8 cellular contexts compared by ENCODE assay signal in genomic region chr13:21061077-21061945, GRCh38. TPM values are rescaled to one million over a fixed set of nuclear protein-coding genes. Genes with fewer than 3 reads are reported as not detected.
A peak's percentile ranks its signal among the peaks of the same experiment; 100 is the strongest.
DNase-seq lines count a peak whose midpoint lies in the region; ATAC-seq, FAIRE-seq and TF ChIP-seq lines count a peak whose summit lies in the region.

TSS of gene LATS2 (minus strand) at chr13:21061586. CDS start at chr13:21046026, 15,560 bp downstream.

- no peaks in the 10 kb centered on the region for H3K36me3 ChIP-seq in small intestine (ENCODE audit: control insufficient read depth in 2 of 2, insufficient read depth in 2 of 2, low read length in 2 of 2)

- in situ Hi-C loops in GM13976 (cut with MboI; ENCODE audit: low sequenced_read_pairs, unreplicated experiment): no loop called here

- H3K9me3 ChIP-seq in small intestine (ENCODE audit: control insufficient read depth, low read depth): no peaks in the 10 kb centered on the region

- no peaks in the 10 kb centered on the region for H3K4me1 ChIP-seq in small intestine (ENCODE audit: control insufficient read depth in 2 of 2, insufficient read depth in 1 of 2, low read depth in 1 of 2, low read length in 1 of 2)

- peak within 1 kb of the TSS; percentile 80 to 95 for H3K4me3 ChIP-seq in small intestine (ENCODE audit: low read depth in 1 of 2, low read length in 2 of 2)

- ATAC-seq in activated CD4-positive, CD25-positive, alpha-beta regulatory T cell treated with anti-CD3 and anti-CD28 coated beads, Interleukin-2, amount 50 U/mL, for 24 hours: peak; percentile 59 to 67

- DNase-seq in GM13976 (ENCODE audit: low spot score) (peak; percentile 91), HEK293T (ENCODE audit: extremely low spot score) (peak; percentile 80), MV-4-11 (lab: John Stamatoyannopoulos, UW) (peak; percentile 80), cerebellum (ENCODE audit: low spot score) (peak; percentile 66), iris pigment epithelial cell (ENCODE audit: low read depth) (peak; percentile 96), small intestine (peak; percentile 80), NCI-H1092 (lab: John Stamatoyannopoulos, UW) (no peak)

- WGBS in small intestine, 3 donors: 1% methylated on average over 47 to 92 of the region's 92 CpGs

- peaks cover 4 to 7% of the 10 kb centered on the region in 2 donors for H3K27me3 ChIP-seq in small intestine (ENCODE audit: control insufficient read depth in 2 of 2, insufficient read depth in 2 of 2, low read length in 2 of 2)

- no peak for FAIRE-seq in small intestine (lab: Jason Lieb, UNC)

- POLR2A ChIA-PET in HEK293T (lab: Yijun Ruan, JAX): interaction anchor here (1.4 to 1.5 kb wide), 3 partner anchors 9 to 17 kb away, joined by 3 to 5 read pairs (median 4); no protein-coding TSS in a partner anchor

- CTCF ChIA-PET in HEK293T (lab: Yijun Ruan, JAX): interaction anchor here (0.8 to 1.3 kb wide), 2 partner anchors 115 to 119 kb away, joined by 3 to 8 read pairs; partner anchors contain the start of genes MRPL57 and SKA3

- H3K27ac ChIP-seq in small intestine (ENCODE audit: low read depth in 1 of 2, low read length in 1 of 2): peak within 1 kb of the TSS; percentile 71 to 96

- no peak for TF ChIP-seq CTCF in GM13976 (IDR thresholded peaks at IDR 0.05; ENCODE audit: borderline replicate concordance, control extremely low read depth, extremely low read depth, insufficient read depth, missing control alignments)

TF ChIP-seq in HEK293T, 16 proteins besides CTCF, POLR2A, EP300 and RAD21:
- TF ChIP-seq PKNOX1 (IDR thresholded peaks at IDR 0.05): peak; percentile 60
- no peak for TF ChIP-seq CTBP1 (IDR thresholded peaks at IDR 0.05; ENCODE audit: borderline replicate concordance)

RNA-seq across cellular contexts. Expression of gene LATS2, which starts in this region (rescaled TPM):
- total RNA-seq in cerebellum: 4.3 TPM
- 1 to 10 TPM; 1.1 to 3.6 (median 2.2) TPM for polyA plus RNA-seq in small intestine
